In the genomic region with DNA sequence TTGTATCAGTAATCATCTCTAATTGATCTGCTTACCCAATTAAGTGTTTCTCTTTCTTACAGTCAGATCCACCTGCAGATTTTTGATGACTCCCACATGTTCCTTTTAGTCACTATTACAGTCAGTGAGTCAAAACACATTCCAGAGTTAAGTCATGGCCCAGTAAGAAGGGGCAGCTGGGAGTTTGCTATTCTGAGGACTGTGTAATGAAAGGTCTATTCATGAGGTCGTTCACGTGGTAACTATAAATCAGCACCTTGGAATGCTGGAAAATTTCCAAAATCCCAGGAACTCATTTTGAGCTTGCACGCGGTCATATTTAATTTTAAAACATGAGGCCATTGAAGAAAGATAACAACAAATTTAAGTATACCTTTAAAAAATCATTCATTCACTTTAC, we compare ENCODE assay signal across 1 cellular context.
TF ChIP-seq lines count a peak whose summit lies in the region.

No MANE protein-coding gene starts in this region.

TF ChIP-seq in Ishikawa, 13 proteins besides CTCF, POLR2A, EP300 and RAD21 (continued from another document):
- TF ChIP-seq, protein P1, sequence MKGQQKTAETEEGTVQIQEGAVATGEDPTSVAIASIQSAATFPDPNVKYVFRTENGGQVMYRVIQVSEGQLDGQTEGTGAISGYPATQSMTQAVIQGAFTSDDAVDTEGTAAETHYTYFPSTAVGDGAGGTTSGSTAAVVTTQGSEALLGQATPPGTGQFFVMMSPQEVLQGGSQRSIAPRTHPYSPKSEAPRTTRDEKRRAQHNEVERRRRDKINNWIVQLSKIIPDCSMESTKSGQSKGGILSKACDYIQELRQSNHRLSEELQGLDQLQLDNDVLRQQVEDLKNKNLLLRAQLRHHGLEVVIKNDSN (IDR thresholded peaks at IDR 0.05): peak; percentile 83
- TF ChIP-seq, protein P2, sequence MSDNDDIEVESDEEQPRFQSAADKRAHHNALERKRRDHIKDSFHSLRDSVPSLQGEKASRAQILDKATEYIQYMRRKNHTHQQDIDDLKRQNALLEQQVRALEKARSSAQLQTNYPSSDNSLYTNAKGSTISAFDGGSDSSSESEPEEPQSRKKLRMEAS (IDR thresholded peaks at IDR 0.05): peak; percentile 87
- TF ChIP-seq TAF1 (IDR thresholded peaks at IDR 0.05; ENCODE audit: low read depth) (no peak), NFIC (IDR thresholded peaks at IDR 0.05) (peak; percentile 87), EGR1 (IDR thresholded peaks at IDR 0.05) (no peak), YY1 (IDR thresholded peaks at IDR 0.05; ENCODE audit: low read depth) (no peak), CREB1 (IDR thresholded peaks at IDR 0.05; ENCODE audit: low read depth) (no peak), TCF12 (IDR thresholded peaks at IDR 0.05; ENCODE audit: low read depth) (peak; percentile 86)
